ENCODE assay signal across 8 cellular contexts in the genomic region with DNA sequence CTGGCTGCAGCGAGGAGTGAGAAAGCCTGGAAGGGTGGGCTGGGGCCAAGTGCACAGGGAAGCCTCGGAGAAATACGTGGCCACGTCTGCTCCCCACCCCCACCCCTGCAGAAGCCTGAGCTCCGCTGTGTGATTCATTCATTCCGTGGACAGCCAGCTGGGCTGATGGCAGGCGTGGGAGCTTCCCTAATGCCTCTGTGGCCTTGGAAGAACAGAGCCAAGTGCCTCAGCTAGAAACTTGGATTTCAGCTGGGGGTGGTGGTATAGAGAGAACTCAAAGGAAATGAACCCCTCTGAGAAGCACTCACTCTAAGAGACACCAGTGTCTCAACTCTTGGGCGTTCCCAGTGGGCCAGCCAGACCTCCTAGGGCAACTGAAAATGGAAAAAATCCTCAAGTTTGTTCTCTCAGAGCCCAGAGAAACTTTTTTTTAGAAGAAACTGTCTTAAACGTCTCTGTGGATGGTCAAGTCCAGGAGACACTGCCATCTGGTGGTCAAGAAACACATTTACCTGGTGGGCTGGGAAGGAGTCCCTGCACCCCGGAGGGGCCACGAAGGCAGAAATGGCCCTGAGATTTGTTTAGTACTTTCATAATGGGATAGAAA. TPM values are rescaled to one million over a fixed set of nuclear protein-coding genes. Genes with fewer than 3 reads are reported as not detected.
A peak's percentile ranks its signal among the peaks of the same experiment; 100 is the strongest.
DNase-seq lines count a peak whose midpoint lies in the region; ATAC-seq and TF ChIP-seq lines count a peak whose summit lies in the region.

No MANE protein-coding gene starts in this region.

- WGBS in ectodermal cell, 2 experiments: 10 to 16% methylated on average over 11 of the region's 11 CpGs

- H3K27ac ChIP-seq in ectodermal cell (ENCODE audit: insufficient read depth, low read depth, low read length, poor library complexity, severe bottlenecking) (peak overlapping the region; percentile 45), lower lobe of right lung (peak overlapping the region; percentile 67)

- intact Hi-C loops in lower lobe of right lung (cut with DNase I): loop anchor here (5.0 kb wide), 1 partner anchor 83 kb away; no protein-coding TSS in a partner anchor

- H3K4me1 ChIP-seq in ectodermal cell (ENCODE audit: control insufficient read depth, insufficient read depth, low read length): peaks cover 9% of the 10 kb centered on the region
- peaks cover 24% of the 10 kb centered on the region for H3K4me1 ChIP-seq in lower lobe of right lung

- ATAC-seq in HG02571 (IDR thresholded peaks at IDR 0.05; ENCODE audit: unreplicated experiment) (peak; percentile 58), lower lobe of right lung (peak; percentile 73 to 81)

- peak; percentile 93 for TF ChIP-seq CTCF in lower lobe of right lung (IDR thresholded peaks at IDR 0.05)

- H3K4me3 ChIP-seq in ectodermal cell (ENCODE audit: insufficient read depth, low read depth, low read length): no peak overlapping the region
- no peak overlapping the region for H3K4me3 ChIP-seq in lower lobe of right lung

- H3K27me3 ChIP-seq in ectodermal cell (ENCODE audit: control insufficient read depth, insufficient read depth, low read length, poor library complexity, severe bottlenecking): no peaks in the 10 kb centered on the region
- H3K27me3 ChIP-seq in lower lobe of right lung (ENCODE audit: low read depth): no peaks in the 10 kb centered on the region

- DNase-seq in SIG-M5 treated with dmso at 0.1 percent for 504 hours (lab: John Stamatoyannopoulos, UW; ENCODE audit: unreplicated experiment): peak; percentile 64
- DNase-seq in SIG-M5 (lab: John Stamatoyannopoulos, UW): no peak
- DNase-seq in NCI-H1436 (lab: John Stamatoyannopoulos, UW): peak; percentile 5
- DNase-seq in activated CD4-positive, alpha-beta T cell treated with anti-CD3 and anti-CD28 coated beads for 4 hours: peak; percentile 25 to 42
- DNase-seq in lower lobe of right lung: no peak
- DNase-seq in stimulated activated CD8-positive, alpha-beta memory T cell treated with anti-CD3 and anti-CD28 coated beads, Interleukin-2, amount 100 ng/mL, for 1 hour (ENCODE audit: low read depth in 2 of 2): peak; percentile 17 to 21

- H3K36me3 ChIP-seq in ectodermal cell (ENCODE audit: control insufficient read depth, insufficient read depth, low read length) (peaks cover 11% of the 10 kb centered on the region), lower lobe of right lung (peaks cover 40% of the 10 kb centered on the region)

- H3K9me3 ChIP-seq in ectodermal cell (ENCODE audit: control insufficient read depth, low read length) (no peaks in the 10 kb centered on the region), lower lobe of right lung (no peaks in the 10 kb centered on the region)

RNA-seq across cellular contexts. Expression of a gene that starts 18.0 kb away (rescaled TPM):
- 108 TPM for polyA plus RNA-seq in ectodermal cell (2013, experiment 1 of 4)
- polyA plus RNA-seq in ectodermal cell (2013, experiment 2 of 4): 109 TPM
- 120 TPM for polyA plus RNA-seq in ectodermal cell (2013, experiment 3 of 4)
- polyA plus RNA-seq in ectodermal cell (2013, experiment 4 of 4): 124 TPM
- 68.2 TPM for total RNA-seq in lower lobe of right lung

RNA-seq across cellular contexts. Expression of a gene that starts 31.3 kb away (rescaled TPM):
- 233 TPM for polyA plus RNA-seq in ectodermal cell (2013, experiment 1 of 4)
- polyA plus RNA-seq in ectodermal cell (2013, experiment 2 of 4): 237 TPM
- polyA plus RNA-seq in ectodermal cell (2013, experiment 3 of 4): 144 TPM
- polyA plus RNA-seq in ectodermal cell (2013, experiment 4 of 4): 153 TPM
- total RNA-seq in lower lobe of right lung: 148 TPM

RNA-seq across cellular contexts. Expression of a gene that starts 53.7 kb away (rescaled TPM):
- polyA plus RNA-seq in ectodermal cell (2013, experiment 1 of 4): 665 TPM
- polyA plus RNA-seq in ectodermal cell (2013, experiment 2 of 4): 611 TPM
- 459 TPM for polyA plus RNA-seq in ectodermal cell (2013, experiment 3 of 4)
- polyA plus RNA-seq in ectodermal cell (2013, experiment 4 of 4): 544 TPM
- total RNA-seq in lower lobe of right lung: 904 TPM

Comparison
In these comparisons a context has a peak if more than half of its experiments do, and no peak if none do; other contexts are left out.
1. DNase-seq: peak in SIG-M5 treated with dmso at 0.1 percent for 504 hours (single experiment), NCI-H1436 (single experiment), activated CD4-positive, alpha-beta T cell treated with anti-CD3 and anti-CD28 coated beads for 4 hours (2 of 2) and stimulated activated CD8-positive, alpha-beta memory T cell treated with anti-CD3 and anti-CD28 coated beads, Interleukin-2, amount 100 ng/mL, for 1 hour (2 of 2); none in SIG-M5 (single experiment) and lower lobe of right lung (single experiment).